2 cellular contexts compared by ENCODE assay signal in the genomic region with DNA sequence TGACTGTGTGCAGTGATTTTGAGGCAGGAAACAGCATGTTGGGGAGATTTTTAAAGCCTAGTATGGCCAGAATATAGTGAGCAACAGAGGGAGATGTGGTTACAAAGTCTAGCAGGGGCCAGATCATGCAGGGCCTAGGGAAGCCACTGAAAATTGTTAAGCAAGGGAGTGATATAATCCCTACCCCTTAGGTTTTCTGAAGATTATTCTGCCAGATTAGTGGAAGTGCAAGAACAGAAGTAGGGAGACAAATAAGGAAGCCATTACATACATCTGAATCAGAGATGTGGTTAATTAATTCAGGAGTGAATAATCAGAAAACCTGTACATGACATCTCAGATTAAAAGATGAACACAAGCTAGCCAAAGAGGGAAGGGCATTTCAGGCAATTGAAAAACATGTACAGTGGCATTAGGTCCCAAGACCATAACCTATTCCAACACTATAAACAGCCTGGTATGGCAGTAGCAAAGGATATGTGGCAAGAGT.
TF ChIP-seq lines count a peak whose summit lies in the region.

No MANE protein-coding gene starts in this region.

TF ChIP-seq in IMR-90, 13 proteins besides CTCF, POLR2A, EP300 and RAD21:
- no peak for TF ChIP-seq MXI1 (IDR thresholded peaks at IDR 0.05; ENCODE audit: borderline replicate concordance, low read depth, low read length)
- TF ChIP-seq RCOR1 (IDR thresholded peaks at IDR 0.05; ENCODE audit: insufficient replicate concordance, low read length) = no peak
- TF ChIP-seq CEBPB (IDR thresholded peaks at IDR 0.05; ENCODE audit: low read depth, low read length) = no peak
- no peak for TF ChIP-seq RFX5 (IDR thresholded peaks at IDR 0.05; ENCODE audit: low read depth, low read length)
- no peak for TF ChIP-seq CHD1 (IDR thresholded peaks at IDR 0.05; ENCODE audit: low read depth, low read length)
- TF ChIP-seq BHLHE40 (IDR thresholded peaks at IDR 0.05; ENCODE audit: low read depth, low read length) = no peak
- TF ChIP-seq, protein P1, sequence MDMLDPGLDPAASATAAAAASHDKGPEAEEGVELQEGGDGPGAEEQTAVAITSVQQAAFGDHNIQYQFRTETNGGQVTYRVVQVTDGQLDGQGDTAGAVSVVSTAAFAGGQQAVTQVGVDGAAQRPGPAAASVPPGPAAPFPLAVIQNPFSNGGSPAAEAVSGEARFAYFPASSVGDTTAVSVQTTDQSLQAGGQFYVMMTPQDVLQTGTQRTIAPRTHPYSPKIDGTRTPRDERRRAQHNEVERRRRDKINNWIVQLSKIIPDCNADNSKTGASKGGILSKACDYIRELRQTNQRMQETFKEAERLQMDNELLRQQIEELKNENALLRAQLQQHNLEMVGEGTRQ (IDR thresholded peaks at IDR 0.05; ENCODE audit: low read depth, low read length) = no peak
- no peak for TF ChIP-seq MAZ (IDR thresholded peaks at IDR 0.05; ENCODE audit: borderline replicate concordance, low read depth, low read length)
- TF ChIP-seq, protein P2, sequence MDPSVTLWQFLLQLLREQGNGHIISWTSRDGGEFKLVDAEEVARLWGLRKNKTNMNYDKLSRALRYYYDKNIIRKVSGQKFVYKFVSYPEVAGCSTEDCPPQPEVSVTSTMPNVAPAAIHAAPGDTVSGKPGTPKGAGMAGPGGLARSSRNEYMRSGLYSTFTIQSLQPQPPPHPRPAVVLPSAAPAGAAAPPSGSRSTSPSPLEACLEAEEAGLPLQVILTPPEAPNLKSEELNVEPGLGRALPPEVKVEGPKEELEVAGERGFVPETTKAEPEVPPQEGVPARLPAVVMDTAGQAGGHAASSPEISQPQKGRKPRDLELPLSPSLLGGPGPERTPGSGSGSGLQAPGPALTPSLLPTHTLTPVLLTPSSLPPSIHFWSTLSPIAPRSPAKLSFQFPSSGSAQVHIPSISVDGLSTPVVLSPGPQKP (IDR thresholded peaks at IDR 0.05; ENCODE audit: borderline replicate concordance, low read depth, low read length) = no peak
- no peak for TF ChIP-seq SMC3 (IDR thresholded peaks at IDR 0.05; ENCODE audit: low read depth, low read length)
- TF ChIP-seq MAFK (IDR thresholded peaks at IDR 0.05; ENCODE audit: low read depth, low read length) = no peak
- TF ChIP-seq NFE2L2 (IDR thresholded peaks at IDR 0.05; ENCODE audit: low read depth, low read length) = no peak
- TF ChIP-seq FOS (IDR thresholded peaks at IDR 0.05; ENCODE audit: low read depth, low read length) = no peak
TF ChIP-seq in IMR-90: peak in this region for 0.

TF ChIP-seq in GM12878, 131 proteins besides CTCF, POLR2A, EP300 and RAD21:
- no peak for TF ChIP-seq CEBPB (IDR thresholded peaks at IDR 0.05; ENCODE audit: borderline replicate concordance in 1 of 2, low read depth in 2 of 2, low read length in 2 of 2)
- TF ChIP-seq IKZF1 (conservative IDR thresholded peaks at IDR 0.05) = no peak
- no peak for TF ChIP-seq RFX5 (IDR thresholded peaks at IDR 0.05; ENCODE audit: low read depth, low read length)
- no peak for TF ChIP-seq CBFB (IDR thresholded peaks at IDR 0.05; ENCODE audit: low read depth)
- TF ChIP-seq, protein P3, sequence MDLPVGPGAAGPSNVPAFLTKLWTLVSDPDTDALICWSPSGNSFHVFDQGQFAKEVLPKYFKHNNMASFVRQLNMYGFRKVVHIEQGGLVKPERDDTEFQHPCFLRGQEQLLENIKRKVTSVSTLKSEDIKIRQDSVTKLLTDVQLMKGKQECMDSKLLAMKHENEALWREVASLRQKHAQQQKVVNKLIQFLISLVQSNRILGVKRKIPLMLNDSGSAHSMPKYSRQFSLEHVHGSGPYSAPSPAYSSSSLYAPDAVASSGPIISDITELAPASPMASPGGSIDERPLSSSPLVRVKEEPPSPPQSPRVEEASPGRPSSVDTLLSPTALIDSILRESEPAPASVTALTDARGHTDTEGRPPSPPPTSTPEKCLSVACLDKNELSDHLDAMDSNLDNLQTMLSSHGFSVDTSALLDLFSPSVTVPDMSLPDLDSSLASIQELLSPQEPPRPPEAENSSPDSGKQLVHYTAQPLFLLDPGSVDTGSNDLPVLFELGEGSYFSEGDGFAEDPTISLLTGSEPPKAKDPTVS (IDR thresholded peaks at IDR 0.05; ENCODE audit: low read depth, low read length) = no peak
- no peak for TF ChIP-seq ZNF217 (IDR thresholded peaks at IDR 0.05)
- TF ChIP-seq, protein P4, sequence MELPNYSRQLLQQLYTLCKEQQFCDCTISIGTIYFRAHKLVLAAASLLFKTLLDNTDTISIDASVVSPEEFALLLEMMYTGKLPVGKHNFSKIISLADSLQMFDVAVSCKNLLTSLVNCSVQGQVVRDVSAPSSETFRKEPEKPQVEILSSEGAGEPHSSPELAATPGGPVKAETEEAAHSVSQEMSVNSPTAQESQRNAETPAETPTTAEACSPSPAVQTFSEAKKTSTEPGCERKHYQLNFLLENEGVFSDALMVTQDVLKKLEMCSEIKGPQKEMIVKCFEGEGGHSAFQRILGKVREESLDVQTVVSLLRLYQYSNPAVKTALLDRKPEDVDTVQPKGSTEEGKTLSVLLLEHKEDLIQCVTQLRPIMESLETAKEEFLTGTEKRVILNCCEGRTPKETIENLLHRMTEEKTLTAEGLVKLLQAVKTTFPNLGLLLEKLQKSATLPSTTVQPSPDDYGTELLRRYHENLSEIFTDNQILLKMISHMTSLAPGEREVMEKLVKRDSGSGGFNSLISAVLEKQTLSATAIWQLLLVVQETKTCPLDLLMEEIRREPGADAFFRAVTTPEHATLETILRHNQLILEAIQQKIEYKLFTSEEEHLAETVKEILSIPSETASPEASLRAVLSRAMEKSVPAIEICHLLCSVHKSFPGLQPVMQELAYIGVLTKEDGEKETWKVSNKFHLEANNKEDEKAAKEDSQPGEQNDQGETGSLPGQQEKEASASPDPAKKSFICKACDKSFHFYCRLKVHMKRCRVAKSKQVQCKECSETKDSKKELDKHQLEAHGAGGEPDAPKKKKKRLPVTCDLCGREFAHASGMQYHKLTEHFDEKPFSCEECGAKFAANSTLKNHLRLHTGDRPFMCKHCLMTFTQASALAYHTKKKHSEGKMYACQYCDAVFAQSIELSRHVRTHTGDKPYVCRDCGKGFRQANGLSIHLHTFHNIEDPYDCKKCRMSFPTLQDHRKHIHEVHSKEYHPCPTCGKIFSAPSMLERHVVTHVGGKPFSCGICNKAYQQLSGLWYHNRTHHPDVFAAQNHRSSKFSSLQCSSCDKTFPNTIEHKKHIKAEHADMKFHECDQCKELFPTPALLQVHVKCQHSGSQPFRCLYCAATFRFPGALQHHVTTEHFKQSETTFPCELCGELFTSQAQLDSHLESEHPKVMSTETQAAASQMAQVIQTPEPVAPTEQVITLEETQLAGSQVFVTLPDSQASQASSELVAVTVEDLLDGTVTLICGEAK (IDR thresholded peaks at IDR 0.05; ENCODE audit: borderline replicate concordance) = no peak
- TF ChIP-seq HDAC2 (IDR thresholded peaks at IDR 0.05) = no peak
- no peak for TF ChIP-seq GATAD2B (conservative IDR thresholded peaks at IDR 0.05; ENCODE audit: low read depth)
- no peak for TF ChIP-seq RAD51 (IDR thresholded peaks at IDR 0.05)
- TF ChIP-seq CREB1 (IDR thresholded peaks at IDR 0.05; ENCODE audit: low read depth) = no peak
- no peak for TF ChIP-seq PAX5 (IDR thresholded peaks at IDR 0.05; ENCODE audit: borderline replicate concordance, low read depth, low read length)
- TF ChIP-seq, protein P5, sequence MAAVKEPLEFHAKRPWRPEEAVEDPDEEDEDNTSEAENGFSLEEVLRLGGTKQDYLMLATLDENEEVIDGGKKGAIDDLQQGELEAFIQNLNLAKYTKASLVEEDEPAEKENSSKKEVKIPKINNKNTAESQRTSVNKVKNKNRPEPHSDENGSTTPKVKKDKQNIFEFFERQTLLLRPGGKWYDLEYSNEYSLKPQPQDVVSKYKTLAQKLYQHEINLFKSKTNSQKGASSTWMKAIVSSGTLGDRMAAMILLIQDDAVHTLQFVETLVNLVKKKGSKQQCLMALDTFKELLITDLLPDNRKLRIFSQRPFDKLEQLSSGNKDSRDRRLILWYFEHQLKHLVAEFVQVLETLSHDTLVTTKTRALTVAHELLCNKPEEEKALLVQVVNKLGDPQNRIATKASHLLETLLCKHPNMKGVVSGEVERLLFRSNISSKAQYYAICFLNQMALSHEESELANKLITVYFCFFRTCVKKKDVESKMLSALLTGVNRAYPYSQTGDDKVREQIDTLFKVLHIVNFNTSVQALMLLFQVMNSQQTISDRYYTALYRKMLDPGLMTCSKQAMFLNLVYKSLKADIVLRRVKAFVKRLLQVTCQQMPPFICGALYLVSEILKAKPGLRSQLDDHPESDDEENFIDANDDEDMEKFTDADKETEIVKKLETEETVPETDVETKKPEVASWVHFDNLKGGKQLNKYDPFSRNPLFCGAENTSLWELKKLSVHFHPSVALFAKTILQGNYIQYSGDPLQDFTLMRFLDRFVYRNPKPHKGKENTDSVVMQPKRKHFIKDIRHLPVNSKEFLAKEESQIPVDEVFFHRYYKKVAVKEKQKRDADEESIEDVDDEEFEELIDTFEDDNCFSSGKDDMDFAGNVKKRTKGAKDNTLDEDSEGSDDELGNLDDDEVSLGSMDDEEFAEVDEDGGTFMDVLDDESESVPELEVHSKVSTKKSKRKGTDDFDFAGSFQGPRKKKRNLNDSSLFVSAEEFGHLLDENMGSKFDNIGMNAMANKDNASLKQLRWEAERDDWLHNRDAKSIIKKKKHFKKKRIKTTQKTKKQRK (IDR thresholded peaks at IDR 0.05; ENCODE audit: low read depth, low read length) = no peak
- no peak for TF ChIP-seq SMARCA5 (IDR thresholded peaks at IDR 0.05)
- no peak for TF ChIP-seq SREBF1 (IDR thresholded peaks at IDR 0.05; ENCODE audit: low read length)
- TF ChIP-seq WRNIP1 (IDR thresholded peaks at IDR 0.05; ENCODE audit: borderline replicate concordance, low read depth, low read length) = no peak
- TF ChIP-seq, protein P6, sequence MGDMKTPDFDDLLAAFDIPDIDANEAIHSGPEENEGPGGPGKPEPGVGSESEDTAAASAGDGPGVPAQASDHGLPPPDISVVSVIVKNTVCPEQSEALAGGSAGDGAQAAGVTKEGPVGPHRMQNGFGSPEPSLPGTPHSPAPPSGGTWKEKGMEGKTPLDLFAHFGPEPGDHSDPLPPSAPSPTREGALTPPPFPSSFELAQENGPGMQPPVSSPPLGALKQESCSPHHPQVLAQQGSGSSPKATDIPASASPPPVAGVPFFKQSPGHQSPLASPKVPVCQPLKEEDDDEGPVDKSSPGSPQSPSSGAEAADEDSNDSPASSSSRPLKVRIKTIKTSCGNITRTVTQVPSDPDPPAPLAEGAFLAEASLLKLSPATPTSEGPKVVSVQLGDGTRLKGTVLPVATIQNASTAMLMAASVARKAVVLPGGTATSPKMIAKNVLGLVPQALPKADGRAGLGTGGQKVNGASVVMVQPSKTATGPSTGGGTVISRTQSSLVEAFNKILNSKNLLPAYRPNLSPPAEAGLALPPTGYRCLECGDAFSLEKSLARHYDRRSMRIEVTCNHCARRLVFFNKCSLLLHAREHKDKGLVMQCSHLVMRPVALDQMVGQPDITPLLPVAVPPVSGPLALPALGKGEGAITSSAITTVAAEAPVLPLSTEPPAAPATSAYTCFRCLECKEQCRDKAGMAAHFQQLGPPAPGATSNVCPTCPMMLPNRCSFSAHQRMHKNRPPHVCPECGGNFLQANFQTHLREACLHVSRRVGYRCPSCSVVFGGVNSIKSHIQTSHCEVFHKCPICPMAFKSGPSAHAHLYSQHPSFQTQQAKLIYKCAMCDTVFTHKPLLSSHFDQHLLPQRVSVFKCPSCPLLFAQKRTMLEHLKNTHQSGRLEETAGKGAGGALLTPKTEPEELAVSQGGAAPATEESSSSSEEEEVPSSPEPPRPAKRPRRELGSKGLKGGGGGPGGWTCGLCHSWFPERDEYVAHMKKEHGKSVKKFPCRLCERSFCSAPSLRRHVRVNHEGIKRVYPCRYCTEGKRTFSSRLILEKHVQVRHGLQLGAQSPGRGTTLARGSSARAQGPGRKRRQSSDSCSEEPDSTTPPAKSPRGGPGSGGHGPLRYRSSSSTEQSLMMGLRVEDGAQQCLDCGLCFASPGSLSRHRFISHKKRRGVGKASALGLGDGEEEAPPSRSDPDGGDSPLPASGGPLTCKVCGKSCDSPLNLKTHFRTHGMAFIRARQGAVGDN (IDR thresholded peaks at IDR 0.05) = no peak
- TF ChIP-seq, protein P7, sequence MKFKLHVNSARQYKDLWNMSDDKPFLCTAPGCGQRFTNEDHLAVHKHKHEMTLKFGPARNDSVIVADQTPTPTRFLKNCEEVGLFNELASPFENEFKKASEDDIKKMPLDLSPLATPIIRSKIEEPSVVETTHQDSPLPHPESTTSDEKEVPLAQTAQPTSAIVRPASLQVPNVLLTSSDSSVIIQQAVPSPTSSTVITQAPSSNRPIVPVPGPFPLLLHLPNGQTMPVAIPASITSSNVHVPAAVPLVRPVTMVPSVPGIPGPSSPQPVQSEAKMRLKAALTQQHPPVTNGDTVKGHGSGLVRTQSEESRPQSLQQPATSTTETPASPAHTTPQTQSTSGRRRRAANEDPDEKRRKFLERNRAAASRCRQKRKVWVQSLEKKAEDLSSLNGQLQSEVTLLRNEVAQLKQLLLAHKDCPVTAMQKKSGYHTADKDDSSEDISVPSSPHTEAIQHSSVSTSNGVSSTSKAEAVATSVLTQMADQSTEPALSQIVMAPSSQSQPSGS (IDR thresholded peaks at IDR 0.05; ENCODE audit: low read length) = no peak
